ENCODE assay signal across 2 cellular contexts in the genomic region with DNA sequence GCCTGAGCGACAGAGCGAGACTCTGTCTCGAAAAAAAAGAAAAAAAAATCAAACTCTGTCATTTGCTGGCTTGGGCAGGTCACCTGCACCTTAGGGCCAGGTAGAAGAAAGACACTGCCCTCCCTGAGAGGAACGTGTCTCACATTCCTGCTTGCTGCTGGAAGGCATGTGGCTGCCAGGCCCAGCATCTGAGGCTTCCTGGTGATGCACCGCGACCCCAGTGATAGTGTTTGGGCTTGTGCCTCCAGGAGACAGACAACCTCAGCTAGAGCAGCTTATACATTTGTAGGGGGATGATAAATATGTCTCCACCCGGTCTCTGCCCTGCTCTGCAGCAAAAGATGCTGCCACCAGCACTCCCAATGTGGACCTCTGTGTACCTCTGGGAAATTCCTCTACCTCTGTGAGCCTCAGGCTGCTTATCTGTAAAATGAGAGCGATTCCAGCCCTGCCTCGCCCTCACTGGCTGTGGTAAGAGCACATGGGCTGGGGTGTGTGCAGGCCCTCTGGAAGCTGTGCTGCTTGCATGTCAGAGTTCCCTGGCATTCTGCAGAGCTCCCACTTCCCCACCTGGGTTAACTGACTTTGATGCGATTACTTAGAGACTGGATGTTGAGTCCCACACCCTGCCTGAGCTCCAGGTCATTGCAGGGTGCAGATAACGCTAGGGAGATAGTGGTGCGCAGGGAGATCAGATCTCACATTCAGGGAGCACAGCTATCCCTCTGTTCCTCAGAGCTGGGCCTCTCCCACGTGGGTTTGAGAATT.
TF ChIP-seq lines count a peak whose summit lies in the region.

No MANE protein-coding gene starts in this region.

TF ChIP-seq in HepG2, 621 proteins besides CTCF, POLR2A, EP300 and RAD21:
- TF ChIP-seq CC2D1A (CRISPR knock-in tag; IDR thresholded peaks at IDR 0.05) (no peak), HDAC1 (CRISPR knock-in tag; IDR thresholded peaks at IDR 0.05) (no peak), ZFAT (CRISPR knock-in tag; conservative IDR thresholded peaks at IDR 0.05) (no peak), NR2F2 (IDR thresholded peaks at IDR 0.05; ENCODE audit: borderline replicate concordance, low read depth) (no peak), SOX5 (CRISPR knock-in tag; IDR thresholded peaks at IDR 0.05; ENCODE audit: borderline replicate concordance) (no peak), JDP2 (CRISPR knock-in tag; IDR thresholded peaks at IDR 0.05; ENCODE audit: borderline replicate concordance) (no peak), NR1H2 (CRISPR knock-in tag; IDR thresholded peaks at IDR 0.05; ENCODE audit: borderline replicate concordance, low read depth) (no peak), ZNF18 (CRISPR knock-in tag; IDR thresholded peaks at IDR 0.05; ENCODE audit: insufficient replicate concordance) (no peak), CBX2 (IDR thresholded peaks at IDR 0.05; ENCODE audit: low read depth, low read length) (no peak), CBX2 (CRISPR knock-in tag; IDR thresholded peaks at IDR 0.05; ENCODE audit: low read depth) (no peak), ZNF552 (CRISPR knock-in tag; IDR thresholded peaks at IDR 0.05; ENCODE audit: borderline replicate concordance) (no peak), KDM6A (CRISPR knock-in tag; IDR thresholded peaks at IDR 0.05; ENCODE audit: low read depth) (no peak)
- TF ChIP-seq, protein P1, sequence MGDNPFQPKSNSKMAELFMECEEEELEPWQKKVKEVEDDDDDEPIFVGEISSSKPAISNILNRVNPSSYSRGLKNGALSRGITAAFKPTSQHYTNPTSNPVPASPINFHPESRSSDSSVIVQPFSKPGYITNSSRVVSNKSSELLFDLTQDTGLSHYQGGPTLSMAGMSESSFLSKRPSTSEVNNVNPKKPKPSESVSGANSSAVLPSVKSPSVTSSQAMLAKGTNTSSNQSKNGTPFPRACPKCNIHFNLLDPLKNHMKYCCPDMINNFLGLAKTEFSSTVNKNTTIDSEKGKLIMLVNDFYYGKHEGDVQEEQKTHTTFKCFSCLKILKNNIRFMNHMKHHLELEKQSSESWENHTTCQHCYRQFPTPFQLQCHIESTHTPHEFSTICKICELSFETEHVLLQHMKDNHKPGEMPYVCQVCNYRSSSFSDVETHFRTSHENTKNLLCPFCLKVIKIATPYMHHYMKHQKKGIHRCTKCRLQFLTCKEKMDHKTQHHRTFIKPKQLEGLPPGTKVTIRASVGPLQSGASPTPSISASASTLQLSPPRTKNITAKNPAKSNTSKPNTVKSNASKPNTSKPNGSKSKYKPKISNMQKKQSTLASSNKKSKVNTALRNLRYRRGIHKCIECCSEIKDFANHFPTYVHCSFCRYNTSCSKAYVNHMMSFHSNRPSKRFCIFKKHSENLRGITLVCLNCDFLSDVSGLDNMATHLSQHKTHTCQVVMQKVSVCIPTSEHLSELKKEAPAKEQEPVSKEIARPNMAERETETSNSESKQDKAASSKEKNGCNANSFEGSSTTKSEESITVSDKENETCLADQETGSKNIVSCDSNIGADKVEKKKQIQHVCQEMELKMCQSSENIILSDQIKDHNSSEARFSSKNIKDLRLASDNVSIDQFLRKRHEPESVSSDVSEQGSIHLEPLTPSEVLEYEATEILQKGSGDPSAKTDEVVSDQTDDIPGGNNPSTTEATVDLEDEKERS (CRISPR knock-in tag; IDR thresholded peaks at IDR 0.05): no peak

TF ChIP-seq in GM23338, 12 proteins besides CTCF, POLR2A, EP300 and RAD21:
- no peak for TF ChIP-seq NANOG (IDR thresholded peaks at IDR 0.05; ENCODE audit: borderline replicate concordance)
- TF ChIP-seq ZNF462 (CRISPR knock-in tag; IDR thresholded peaks at IDR 0.05): no peak
- no peak for TF ChIP-seq ZNF331 (CRISPR knock-in tag; IDR thresholded peaks at IDR 0.05; ENCODE audit: low read depth)
- no peak for TF ChIP-seq EZH2phosphoT487 (IDR thresholded peaks at IDR 0.05; ENCODE audit: unreplicated experiment)
- TF ChIP-seq JUNB (IDR thresholded peaks at IDR 0.05; ENCODE audit: unreplicated experiment): no peak
- TF ChIP-seq STAT1 (IDR thresholded peaks at IDR 0.05; ENCODE audit: unreplicated experiment): no peak
